In the genomic region with DNA sequence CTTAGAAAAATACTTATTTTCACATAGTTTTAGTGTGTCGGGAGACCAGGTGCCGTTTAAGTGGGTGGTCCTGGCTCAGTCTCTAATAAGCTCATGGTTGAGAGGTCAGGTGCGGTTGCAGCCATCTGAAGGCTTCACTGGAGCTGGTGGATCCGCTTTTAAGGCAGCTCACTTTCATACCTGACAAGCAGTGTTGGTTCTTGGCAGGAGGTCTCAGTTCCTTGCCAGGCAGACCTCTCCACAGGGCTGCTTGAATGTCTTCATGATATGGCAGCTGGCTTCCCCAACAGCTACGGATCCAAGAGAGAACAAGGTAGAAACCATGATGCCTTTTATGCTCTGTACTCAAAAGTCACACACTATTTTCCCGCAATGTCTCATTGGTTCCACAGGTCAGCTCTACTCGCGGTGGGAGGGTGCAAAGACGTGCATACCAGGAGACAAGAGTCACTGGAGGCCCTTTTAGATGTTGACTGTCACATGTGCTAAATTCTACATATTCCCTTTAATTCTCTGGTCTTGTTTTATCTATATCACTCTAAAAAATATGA, we compare ENCODE assay signal across 1 cellular context.
TF ChIP-seq lines count a peak whose summit lies in the region.

No MANE protein-coding gene starts in this region.

TF ChIP-seq in WTC11, 78 proteins besides CTCF, POLR2A, EP300 and RAD21 (continued from another document):
- TF ChIP-seq, protein P1, sequence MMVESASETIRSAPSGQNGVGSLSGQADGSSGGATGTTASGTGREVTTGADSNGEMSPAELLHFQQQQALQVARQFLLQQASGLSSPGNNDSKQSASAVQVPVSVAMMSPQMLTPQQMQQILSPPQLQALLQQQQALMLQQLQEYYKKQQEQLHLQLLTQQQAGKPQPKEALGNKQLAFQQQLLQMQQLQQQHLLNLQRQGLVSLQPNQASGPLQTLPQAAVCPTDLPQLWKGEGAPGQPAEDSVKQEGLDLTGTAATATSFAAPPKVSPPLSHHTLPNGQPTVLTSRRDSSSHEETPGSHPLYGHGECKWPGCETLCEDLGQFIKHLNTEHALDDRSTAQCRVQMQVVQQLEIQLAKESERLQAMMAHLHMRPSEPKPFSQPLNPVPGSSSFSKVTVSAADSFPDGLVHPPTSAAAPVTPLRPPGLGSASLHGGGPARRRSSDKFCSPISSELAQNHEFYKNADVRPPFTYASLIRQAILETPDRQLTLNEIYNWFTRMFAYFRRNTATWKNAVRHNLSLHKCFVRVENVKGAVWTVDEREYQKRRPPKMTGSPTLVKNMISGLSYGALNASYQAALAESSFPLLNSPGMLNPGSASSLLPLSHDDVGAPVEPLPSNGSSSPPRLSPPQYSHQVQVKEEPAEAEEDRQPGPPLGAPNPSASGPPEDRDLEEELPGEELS (CRISPR knock-in tag; IDR thresholded peaks at IDR 0.05) = no peak
- TF ChIP-seq, protein P2, sequence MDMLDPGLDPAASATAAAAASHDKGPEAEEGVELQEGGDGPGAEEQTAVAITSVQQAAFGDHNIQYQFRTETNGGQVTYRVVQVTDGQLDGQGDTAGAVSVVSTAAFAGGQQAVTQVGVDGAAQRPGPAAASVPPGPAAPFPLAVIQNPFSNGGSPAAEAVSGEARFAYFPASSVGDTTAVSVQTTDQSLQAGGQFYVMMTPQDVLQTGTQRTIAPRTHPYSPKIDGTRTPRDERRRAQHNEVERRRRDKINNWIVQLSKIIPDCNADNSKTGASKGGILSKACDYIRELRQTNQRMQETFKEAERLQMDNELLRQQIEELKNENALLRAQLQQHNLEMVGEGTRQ (CRISPR knock-in tag; IDR thresholded peaks at IDR 0.05) = no peak
- TF ChIP-seq ELF4 (CRISPR knock-in tag; IDR thresholded peaks at IDR 0.05; ENCODE audit: low read depth) (no peak), GABPB1 (CRISPR knock-in tag; IDR thresholded peaks at IDR 0.05) (no peak), GRHL2 (CRISPR knock-in tag; IDR thresholded peaks at IDR 0.05; ENCODE audit: insufficient replicate concordance, severe bottlenecking) (no peak), ZNF396 (CRISPR knock-in tag; IDR thresholded peaks at IDR 0.05; ENCODE audit: borderline replicate concordance) (no peak)
